In genomic region chr22:27804016-27804415, GRCh38 we compare ENCODE assay signal across 1 cellular context.
TF ChIP-seq lines count a peak whose summit lies in the region.

No MANE protein-coding gene starts in this region.

TF ChIP-seq in GM23338, 12 proteins besides CTCF, POLR2A, EP300 and RAD21 (continued from another document):
- TF ChIP-seq ETS1 (IDR thresholded peaks at IDR 0.05) (no peak), CREB1 (CRISPR knock-in tag; IDR thresholded peaks at IDR 0.05; ENCODE audit: low read depth) (no peak), ZNF331 (CRISPR knock-in tag; IDR thresholded peaks at IDR 0.05; ENCODE audit: low read depth) (no peak), EZH2 (IDR thresholded peaks at IDR 0.05; ENCODE audit: low read depth, unreplicated experiment) (no peak), ZNF462 (CRISPR knock-in tag; IDR thresholded peaks at IDR 0.05) (no peak), STAT1 (IDR thresholded peaks at IDR 0.05; ENCODE audit: unreplicated experiment) (no peak), NANOG (IDR thresholded peaks at IDR 0.05; ENCODE audit: borderline replicate concordance) (no peak), ZNF114 (CRISPR knock-in tag; IDR thresholded peaks at IDR 0.05) (no peak), JUNB (IDR thresholded peaks at IDR 0.05; ENCODE audit: unreplicated experiment) (no peak), REST (IDR thresholded peaks at IDR 0.05; ENCODE audit: unreplicated experiment) (no peak)
